Comparison of ENCODE assay signal across 20 cellular contexts in genomic region chr14:74524076-74524812, GRCh38. TPM values are rescaled to one million over a fixed set of nuclear protein-coding genes. Genes with fewer than 3 reads are reported as not detected.
DNase-seq lines count a peak whose midpoint lies in the region; ATAC-seq and TF ChIP-seq lines count a peak whose summit lies in the region.
"Had no signal": no experiment of that assay in that cellular context is flagged by ENCODE, and none has a peak within 500 bp of the region (broad histone marks: within the 10 kb centered on the region; RNA-seq: fewer than 3 reads in every experiment).

No MANE protein-coding gene starts in this region.

- H3K9ac ChIP-seq in neural progenitor cell, result no peak overlapping the region

- H2AFZ ChIP-seq in neural progenitor cell (replicated peaks), result peak overlapping the region; percentile 6

- H3K36me3 ChIP-seq in H7 (replicated peaks; ENCODE audit: control insufficient read depth, insufficient read depth, low read length), result no peaks in the 10 kb centered on the region
- H3K36me3 ChIP-seq in neural progenitor cell, result no peaks in the 10 kb centered on the region
- no peaks in the 10 kb centered on the region for H3K36me3 ChIP-seq in upper lobe of right lung
- peaks cover 12% of the 10 kb centered on the region for H3K36me3 ChIP-seq in suprapubic skin

- ATAC-seq in upper lobe of right lung, result peak; percentile 24
- no peak for ATAC-seq in HG03342 (IDR thresholded peaks at IDR 0.05; ENCODE audit: unreplicated experiment)
- ATAC-seq: natural killer cell had no signal

- WGBS in suprapubic skin, result 62% methylated on average over 13 of the region's 14 CpGs

- TF ChIP-seq EP300 in suprapubic skin (IDR thresholded peaks at IDR 0.05), result no peak

- H4K20me1 ChIP-seq in neural progenitor cell (ENCODE audit: low read depth), result no peaks in the 10 kb centered on the region

- H3K27me3 ChIP-seq in H7 (ENCODE audit: control insufficient read depth, insufficient read depth, low read length) (no peaks in the 10 kb centered on the region), neural progenitor cell (no peaks in the 10 kb centered on the region), upper lobe of right lung (no peaks in the 10 kb centered on the region), suprapubic skin (no peaks in the 10 kb centered on the region)

- no peak for TF ChIP-seq CTCF in neural progenitor cell (IDR thresholded peaks at IDR 0.05)
- no peak for TF ChIP-seq CTCF in upper lobe of right lung (IDR thresholded peaks at IDR 0.05)
- TF ChIP-seq CTCF in suprapubic skin (IDR thresholded peaks at IDR 0.05), result no peak

- H3K27ac ChIP-seq in neural progenitor cell (no peak overlapping the region), upper lobe of right lung (peak overlapping the region; percentile 17), suprapubic skin (no peak overlapping the region)

- no peaks in the 10 kb centered on the region for H3K9me3 Mint-ChIP-seq in neural progenitor cell
- H3K9me3 Mint-ChIP-seq: activated naive CD8-positive, alpha-beta T cell treated with anti-CD3 and anti-CD28 coated beads, Interleukin-2, amount 10 ng/mL, durations not matched to agents 7 days and 5 days; mesothelial cell of epicardium; natural killer cell; T-helper 2 cell treated with Interferon-gamma antibody and Interleukin-4, amounts not matched to agents 5 μg/mL and 100 μg/mL, for 36 hours had no signal

- no peaks in the 10 kb centered on the region for H3F3A ChIP-seq in neural progenitor cell (ENCODE audit: low read depth)

- H3K9me3 ChIP-seq in neural progenitor cell (ENCODE audit: low read depth) (no peaks in the 10 kb centered on the region), upper lobe of right lung (no peaks in the 10 kb centered on the region), suprapubic skin (no peaks in the 10 kb centered on the region)

- H3K4me1 ChIP-seq in neural progenitor cell, result peaks cover 14% of the 10 kb centered on the region
- H3K4me1 ChIP-seq in upper lobe of right lung, result peaks cover 10% of the 10 kb centered on the region
- no peaks in the 10 kb centered on the region for H3K4me1 ChIP-seq in suprapubic skin

- H3K79me2 ChIP-seq in neural progenitor cell (ENCODE audit: low read depth), result no peaks in the 10 kb centered on the region

- H3K27me3 Mint-ChIP-seq in neural progenitor cell (ENCODE audit: insufficient read depth, low read depth), result peaks cover 6% of the 10 kb centered on the region

- H3K36me3 Mint-ChIP-seq in neural progenitor cell, result no peaks in the 10 kb centered on the region
- H3K36me3 Mint-ChIP-seq: activated naive CD8-positive, alpha-beta T cell treated with anti-CD3 and anti-CD28 coated beads, Interleukin-2, amount 10 ng/mL, durations not matched to agents 7 days and 5 days; mesothelial cell of epicardium; natural killer cell had no signal

- DNase-seq in H7 (peak; percentile 56), astrocyte of the hippocampus (ENCODE audit: low read depth, low spot score) (peak; percentile 88), neural progenitor cell (ENCODE audit: low spot score) (peak; percentile 24), upper lobe of right lung (no peak), NCI-H526 (lab: John Stamatoyannopoulos, UW) (no peak), suprapubic skin (ENCODE audit: low spot score in 2 of 2) (no peak)
- DNase-seq: activated CD4-positive, alpha-beta T cell treated with anti-CD3 and anti-CD28 coated beads, Interleukin-2, amount 50 U/mL, for 48 hours; activated effector memory CD4-positive, alpha-beta T cell treated with Interleukin-2 at 50 U/mL for 16 hours; activated naive CD8-positive, alpha-beta T cell treated with anti-CD3 and anti-CD28 coated beads, Interleukin-2, amount 10 ng/mL, durations not matched to agents 7 days and 5 days; COR-L47; DND-41; GOT3; head of caudate nucleus; natural killer cell; NCI-H1105; NCI-H446 treated with DMSO at 0.1 percent for 48 hours; substantia nigra had no signal

- no peak overlapping the region for H3K27ac Mint-ChIP-seq in neural progenitor cell
- H3K27ac Mint-ChIP-seq: activated naive CD8-positive, alpha-beta T cell treated with anti-CD3 and anti-CD28 coated beads, Interleukin-2, amount 10 ng/mL, durations not matched to agents 7 days and 5 days; mesothelial cell of epicardium; natural killer cell; T-helper 2 cell treated with Interferon-gamma antibody and Interleukin-4, amounts not matched to agents 5 μg/mL and 100 μg/mL, for 36 hours had no signal

- intact Hi-C loops in upper lobe of right lung (cut with DNase I), result no loop called here

- peaks cover 7% of the 10 kb centered on the region for H3K4me1 Mint-ChIP-seq in neural progenitor cell
- H3K4me1 Mint-ChIP-seq: activated naive CD8-positive, alpha-beta T cell treated with anti-CD3 and anti-CD28 coated beads, Interleukin-2, amount 10 ng/mL, durations not matched to agents 7 days and 5 days; mesothelial cell of epicardium had no signal

- H3K4me3 ChIP-seq in H7 (ENCODE audit: insufficient read depth, low read depth, low read length) (no peak overlapping the region), neural progenitor cell (no peak overlapping the region), upper lobe of right lung (no peak overlapping the region), suprapubic skin (no peak overlapping the region)

- no peak overlapping the region for H3K4me3 Mint-ChIP-seq in neural progenitor cell
- H3K4me3 Mint-ChIP-seq: activated naive CD8-positive, alpha-beta T cell treated with anti-CD3 and anti-CD28 coated beads, Interleukin-2, amount 10 ng/mL, durations not matched to agents 7 days and 5 days; mesothelial cell of epicardium; natural killer cell; T-helper 2 cell treated with Interferon-gamma antibody and Interleukin-4, amounts not matched to agents 5 μg/mL and 100 μg/mL, for 36 hours had no signal

- no peak for TF ChIP-seq POLR2A in suprapubic skin (IDR thresholded peaks at IDR 0.05)

- H3K4me2 ChIP-seq in neural progenitor cell, result no peak overlapping the region

RNA-seq across cellular contexts. Expression of gene ISCA2, which starts 30.7 kb away (rescaled TPM):
- 44.5 and 45.3 TPM in 2 replicates for total RNA-seq in H7 (2014; rRNA removed; shearing (Covaris generic))
- total RNA-seq in neural progenitor cell (ENCODE audit: low replicate concordance), result 45.5 and 47.0 TPM in 2 replicates
- 21.4 TPM for total RNA-seq in upper lobe of right lung
- 10 to 100 TPM in 2 of 4 donors, 1 to 10 TPM in 2; 7.9 to 14.7 (median 11.2) TPM for total RNA-seq in suprapubic skin

RNA-seq across cellular contexts. Expression of gene NPC2, which starts 31.1 kb away (rescaled TPM):
- total RNA-seq in H7 (2014; rRNA removed; shearing (Covaris generic)), result 144 and 156 TPM in 2 replicates
- total RNA-seq in neural progenitor cell (ENCODE audit: low replicate concordance) (371 and 405 TPM in 2 replicates), upper lobe of right lung (849 TPM), suprapubic skin (100 to 1,000 TPM; 274 to 450 (median 338) TPM)

Comparison
In these comparisons a context has a peak if more than half of its experiments do, and no peak if none do; other contexts are left out.
1. DNase-seq: peak in H7 (single experiment), astrocyte of the hippocampus (single experiment) and neural progenitor cell (single experiment); none in upper lobe of right lung (single experiment), NCI-H526 (0 of 2) and suprapubic skin (0 of 2).